Comparison of ENCODE assay signal across 8 cellular contexts in the genomic region with DNA sequence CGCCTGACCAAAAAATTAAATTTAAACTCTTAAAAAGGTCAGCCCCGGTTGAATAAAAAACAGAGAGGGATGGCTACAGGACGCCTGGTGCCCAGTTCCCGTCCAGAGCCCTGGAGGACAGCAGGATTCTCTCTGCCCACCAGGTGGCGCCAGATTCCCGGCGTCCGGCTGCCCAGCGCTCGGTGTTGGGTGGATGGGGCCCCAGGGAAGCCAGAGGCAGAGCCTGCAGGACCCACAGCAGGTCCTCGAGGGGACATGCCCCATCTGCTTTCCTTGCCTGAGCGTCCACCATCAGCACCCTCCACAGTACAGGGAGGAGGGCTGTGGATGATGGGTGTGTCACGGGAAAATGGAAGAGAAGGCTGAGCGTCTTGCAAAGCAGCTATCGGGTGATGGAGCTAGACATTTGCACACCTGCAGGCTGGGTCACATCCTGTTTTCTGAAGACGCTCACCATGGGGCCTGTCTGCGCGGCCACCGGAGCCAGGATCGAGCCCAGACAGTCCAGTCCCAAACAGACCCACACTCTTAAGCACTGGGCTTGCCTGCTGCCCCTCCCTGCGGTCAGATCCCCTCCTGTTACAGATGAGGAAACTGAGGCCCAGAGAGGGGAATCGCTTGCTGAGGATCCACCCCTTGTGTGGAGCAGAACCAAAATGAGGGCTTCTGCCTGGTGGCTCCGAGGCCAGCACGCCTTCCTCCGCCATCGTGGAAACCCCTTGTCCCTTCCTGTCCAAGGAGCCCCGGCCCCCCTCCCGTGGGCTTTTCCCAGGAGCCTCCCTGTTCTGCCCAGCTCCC. TPM values are rescaled to one million over a fixed set of nuclear protein-coding genes. Genes with fewer than 3 reads are reported as not detected.
DNase-seq lines count a peak whose midpoint lies in the region; ATAC-seq lines count a peak whose summit lies in the region.

No MANE protein-coding gene starts in this region.

- H3K4me3 Mint-ChIP-seq in memory B cell, result peak overlapping the region; percentile 80

- H3K36me3 Mint-ChIP-seq in memory B cell, result no peaks in the 10 kb centered on the region

- H3K27me3 Mint-ChIP-seq in memory B cell, result peaks cover 1% of the 10 kb centered on the region

- peak overlapping the region; percentile 96 for H3K27ac Mint-ChIP-seq in memory B cell

- ATAC-seq in HG02970 (IDR thresholded peaks at IDR 0.05; ENCODE audit: low FRiP score, unreplicated experiment) (peak; percentile 59), memory B cell (ENCODE audit: low read depth) (peak; percentile 86), HG03095 (IDR thresholded peaks at IDR 0.05; ENCODE audit: unreplicated experiment) (no peak)

- no peaks in the 10 kb centered on the region for H3K9me3 Mint-ChIP-seq in memory B cell

- peaks cover 26% of the 10 kb centered on the region for H3K4me1 Mint-ChIP-seq in memory B cell

- in situ Hi-C loops in G401 (cut with HindIII; ENCODE audit: low sequenced_read_pairs), result no loop called here

- peak; percentile 82 for DNase-seq in G401 (ENCODE audit: low spot score)
- peak; percentile 17 for DNase-seq in NCI-H526 treated with DMSO at 0.1 percent for 48 hours (lab: John Stamatoyannopoulos, UW)
- peak; percentile 88 to 90 for DNase-seq in activated CD4-positive, alpha-beta T cell treated with anti-CD3 and anti-CD28 coated beads, Interleukin-2, amount 50 U/mL, for 48 hours
- DNase-seq in dermis microvascular lymphatic vessel endothelial cell (ENCODE audit: low read depth in 2 of 2), result peak; percentile 41 to 77
- peak; percentile 85 to 93 for DNase-seq in memory B cell (ENCODE audit: low spot score in 2 of 2)
- peak; percentile 57 to 59 for DNase-seq in stimulated activated CD8-positive, alpha-beta memory T cell treated with anti-CD3 and anti-CD28 coated beads, Interleukin-15, amount 100 ng/mL, for 4 hours (ENCODE audit: low read depth in 2 of 2)

RNA-seq across cellular contexts. Expression of gene CBX7, which starts 18.5 kb away (rescaled TPM):
- total RNA-seq in G401 (2014; rRNA removed; shearing (Covaris generic)), result 7.9 and 9.6 TPM in 2 replicates
- 3.0 and 4.4 TPM in 2 replicates for total RNA-seq in dermis microvascular lymphatic vessel endothelial cell

Comparison
In these comparisons a context has a peak if more than half of its experiments do, and no peak if none do; other contexts are left out.
1. DNase-seq: peak in every context shown above with its lines; median percentile 89 in activated CD4-positive, alpha-beta T cell treated with anti-CD3 and anti-CD28 coated beads, Interleukin-2, amount 50 U/mL, for 48 hours; 89 in memory B cell; 82 in G401; 59 in dermis microvascular lymphatic vessel endothelial cell; 58 in stimulated activated CD8-positive, alpha-beta memory T cell treated with anti-CD3 and anti-CD28 coated beads, Interleukin-15, amount 100 ng/mL, for 4 hours; 17 in NCI-H526 treated with DMSO at 0.1 percent for 48 hours.